In the genomic region with DNA sequence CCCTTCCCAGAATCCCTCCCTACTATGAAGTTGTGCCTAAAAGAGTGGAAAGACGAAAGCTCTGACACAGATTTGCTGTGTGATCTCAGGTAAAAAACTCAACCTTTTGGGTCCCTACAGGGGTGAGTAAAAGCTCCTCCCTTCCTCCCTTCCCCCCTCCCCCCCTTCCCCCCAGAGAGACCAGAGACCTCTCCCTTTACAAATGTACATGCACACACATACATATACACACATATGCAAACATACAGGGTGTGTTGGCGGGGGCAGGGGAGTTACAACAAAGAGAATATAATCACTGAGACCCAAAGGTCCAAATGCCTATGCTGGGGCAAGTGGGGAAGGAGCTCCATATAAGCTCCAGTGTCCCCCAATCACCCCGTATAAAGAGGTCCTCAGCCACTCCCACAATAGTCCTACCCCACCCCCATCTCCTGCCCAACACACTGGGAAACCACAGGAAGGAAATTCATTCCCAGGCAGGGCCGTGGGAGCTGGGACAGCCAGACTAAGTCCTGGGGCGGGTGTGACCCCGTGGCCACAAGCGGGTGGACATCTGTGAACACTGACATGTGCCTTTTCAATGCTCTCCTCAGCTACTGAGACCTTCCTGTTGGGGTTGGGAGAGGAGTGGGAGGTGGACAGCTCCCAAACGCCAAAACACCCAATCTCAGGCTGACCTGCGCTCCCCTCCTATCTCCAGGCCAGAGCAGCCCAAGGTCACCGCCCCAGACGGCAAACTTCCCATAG, we compare ENCODE assay signal across 8 cellular contexts. TPM values are rescaled to one million over a fixed set of nuclear protein-coding genes. Genes with fewer than 3 reads are reported as not detected.
A peak's percentile ranks its signal among the peaks of the same experiment; 100 is the strongest.
DNase-seq lines count a peak whose midpoint lies in the region; ATAC-seq, FAIRE-seq and TF ChIP-seq lines count a peak whose summit lies in the region.

No MANE protein-coding gene starts in this region.

- FAIRE-seq in endothelial cell of umbilical vein (lab: Jason Lieb, UNC), result peak; percentile 98

- no peak for ATAC-seq in naive thymus-derived CD4-positive, alpha-beta T cell

- TF ChIP-seq CTCF in Peyer's patch (IDR thresholded peaks at IDR 0.05), result no peak
- no peak for TF ChIP-seq CTCF in endothelial cell of umbilical vein (IDR thresholded peaks at IDR 0.05; ENCODE audit: extremely low read depth in 1 of 2, insufficient read depth in 1 of 2, low read depth in 1 of 2, low read length in 2 of 2)

- peak overlapping the region; percentile 43 for H3K4me2 ChIP-seq in endothelial cell of umbilical vein (ENCODE audit: insufficient read depth, low read length)

- H3K4me1 Mint-ChIP-seq in naive thymus-derived CD4-positive, alpha-beta T cell, result peaks cover 52 to 77% (median 73%) of the 10 kb centered on the region in 7 donors

- no peaks in the 10 kb centered on the region for H3K9me1 ChIP-seq in endothelial cell of umbilical vein (replicated peaks; ENCODE audit: control insufficient read depth, extremely low read depth, insufficient read depth, low read length)

- H3K79me2 ChIP-seq in endothelial cell of umbilical vein (ENCODE audit: control insufficient read depth, insufficient read depth, low read length), result peaks cover 68% of the 10 kb centered on the region

- H3K27me3 Mint-ChIP-seq in naive thymus-derived CD4-positive, alpha-beta T cell, result no peaks in the 10 kb centered on the region

- peak overlapping the region; percentile 86 to 97 (median 92) for H3K4me3 Mint-ChIP-seq in naive thymus-derived CD4-positive, alpha-beta T cell

- H3K27ac ChIP-seq in Peyer's patch (peak overlapping the region; percentile 96 to 99 (median 98)), endothelial cell of umbilical vein (ENCODE audit: insufficient read depth, low read depth, low read length) (peak overlapping the region; percentile 65)
- H3K27ac ChIP-seq in naive thymus-derived CD4-positive, alpha-beta T cell (ENCODE audit: low read depth, low read length), result peak overlapping the region; percentile 99

- H3K36me3 ChIP-seq in Peyer's patch, result peaks cover 0 to 6% (median 0%) of the 10 kb centered on the region in 3 donors
- peaks cover 0 to 5% of the 10 kb centered on the region in 2 experiments for H3K36me3 ChIP-seq in endothelial cell of umbilical vein (ENCODE audit: control insufficient read depth in 2 of 2, extremely low read depth in 1 of 2, insufficient read depth in 2 of 2, low read length in 2 of 2)
- H3K36me3 ChIP-seq in naive thymus-derived CD4-positive, alpha-beta T cell (ENCODE audit: control insufficient read depth in 2 of 3, insufficient read depth in 3 of 3, low read length in 3 of 3), result peaks cover 0 to 6% (median 4%) of the 10 kb centered on the region in 3 experiments

- no peaks in the 10 kb centered on the region for H3K27me3 ChIP-seq in Peyer's patch
- H3K27me3 ChIP-seq in endothelial cell of umbilical vein (ENCODE audit: control insufficient read depth in 2 of 2, insufficient read depth in 2 of 2, low read length in 2 of 2), result no peaks in the 10 kb centered on the region
- H3K27me3 ChIP-seq in naive thymus-derived CD4-positive, alpha-beta T cell (ENCODE audit: control insufficient read depth in 2 of 2, insufficient read depth in 2 of 2, low read length in 2 of 2), result no peaks in the 10 kb centered on the region

- H3K36me3 Mint-ChIP-seq in naive thymus-derived CD4-positive, alpha-beta T cell, result peaks cover 4 to 17% (median 5%) of the 10 kb centered on the region in 5 donors

- H3K4me1 ChIP-seq in Peyer's patch (peaks cover 3 to 73% (median 62%) of the 10 kb centered on the region in 4 donors), endothelial cell of umbilical vein (ENCODE audit: control insufficient read depth, extremely low read depth, insufficient read depth, low read length) (peaks cover 52% of the 10 kb centered on the region)
- H3K4me1 ChIP-seq in naive thymus-derived CD4-positive, alpha-beta T cell (ENCODE audit: control insufficient read depth in 2 of 2, insufficient read depth in 2 of 2, low read length in 2 of 2), result peaks cover 74 to 75% of the 10 kb centered on the region in 2 donors

- no peaks in the 10 kb centered on the region for H4K20me1 ChIP-seq in endothelial cell of umbilical vein (replicated peaks; ENCODE audit: control insufficient read depth, extremely low read depth, insufficient read depth, low read length)

- dilution Hi-C loops in endothelial cell of umbilical vein (cut with MboI; ENCODE audit: extremely low pct_ligation_motif_present, low sequenced_read_pairs), result no loop called here

- peak overlapping the region; percentile 28 to 100 (median 91) for H3K27ac Mint-ChIP-seq in naive thymus-derived CD4-positive, alpha-beta T cell

- POLR2A ChIA-PET in endothelial cell of umbilical vein (lab: Charles Lee), result no interaction called here
- POLR2A ChIA-PET in naive thymus-derived CD4-positive, alpha-beta T cell (lab: Charles Lee), result interaction anchor here (0.5 to 14.4 kb wide), 8 partner anchors 10 to 102 kb away, joined by 3 to 256 read pairs (median 5); a partner anchor contains a TSS

- peak in 1 of 3 donors; percentile 53 for DNase-seq in Peyer's patch
- DNase-seq in endothelial cell of umbilical vein (ENCODE audit: low read depth, low spot score), result peak; percentile 86
- peak in 1 of 9 donors; percentile 5 for DNase-seq in naive thymus-derived CD4-positive, alpha-beta T cell
- no peak for DNase-seq in NCI-H748 treated with DMSO at 0.1 percent for 48 hours (lab: John Stamatoyannopoulos, UW)
- no peak for DNase-seq in DMS79 (lab: John Stamatoyannopoulos, UW)
- DNase-seq in ureter (ENCODE audit: low spot score), result no peak
- DNase-seq in effector CD8-positive, alpha-beta T cell (lab: John Stamatoyannopoulos, UW), result no peak

- intact Hi-C loops in endothelial cell of umbilical vein (cut with micrococcal nuclease), result loop anchor here (1.0 kb wide), 1 partner anchor 8 kb away; no protein-coding TSS in a partner anchor
- intact Hi-C loops in naive thymus-derived CD4-positive, alpha-beta T cell (cut with micrococcal nuclease), result no loop called here

- peak overlapping the region; percentile 84 for H3K9ac ChIP-seq in endothelial cell of umbilical vein (replicated peaks; ENCODE audit: extremely low read depth, insufficient read depth, low read length)

- CTCF ChIA-PET in endothelial cell of umbilical vein (lab: Charles Lee), result interaction anchor here (1.0 to 6.1 kb wide), 7 partner anchors 8 to 113 kb away, joined by 3 to 149 read pairs (median 4); no protein-coding TSS in a partner anchor
- CTCF ChIA-PET in naive thymus-derived CD4-positive, alpha-beta T cell (lab: Charles Lee), result interaction anchor here (1.0 to 5.0 kb wide), 6 partner anchors 8 to 129 kb away, joined by 3 to 39 read pairs (median 4); no protein-coding TSS in a partner anchor

- H3K4me3 ChIP-seq in GM08714 (ENCODE audit: low read length), result peak overlapping the region; percentile 92
- peak overlapping the region; percentile 94 to 99 (median 97) for H3K4me3 ChIP-seq in Peyer's patch
- peak overlapping the region; percentile 53 to 95 (median 84) for H3K4me3 ChIP-seq in endothelial cell of umbilical vein (replicated peaks in 1 of 3; ENCODE audit: insufficient read depth in 1 of 3, low read depth in 1 of 3, low read length in 3 of 3)
- peak overlapping the region; percentile 62 for H3K4me3 ChIP-seq in naive thymus-derived CD4-positive, alpha-beta T cell (ENCODE audit: low read length)

- no TSS peak for BruUV-seq in endothelial cell of umbilical vein (replicated peaks; lab: Mats Ljungman, UMichigan)

- H3K9me3 ChIP-seq in Peyer's patch, result no peaks in the 10 kb centered on the region
- H3K9me3 ChIP-seq in endothelial cell of umbilical vein (replicated peaks; ENCODE audit: control insufficient read depth, insufficient read depth, low read length), result no peaks in the 10 kb centered on the region
- H3K9me3 ChIP-seq in naive thymus-derived CD4-positive, alpha-beta T cell (ENCODE audit: control insufficient read depth in 2 of 3, low read length in 3 of 3), result no peaks in the 10 kb centered on the region

- no peak overlapping the region for H2AFZ ChIP-seq in endothelial cell of umbilical vein (ENCODE audit: low read depth, low read length)

- TF ChIP-seq POLR2A in Peyer's patch (IDR thresholded peaks at IDR 0.05), result peak in 1 of 2 donors; percentile 16
- peak; percentile 84 for TF ChIP-seq POLR2A in endothelial cell of umbilical vein (IDR thresholded peaks at IDR 0.05; ENCODE audit: low read depth, low read length)

- H3K9me3 Mint-ChIP-seq in naive thymus-derived CD4-positive, alpha-beta T cell, result peaks cover 0 to 1% (median 0%) of the 10 kb centered on the region in 11 donors

TF ChIP-seq in endothelial cell of umbilical vein, 7 proteins besides CTCF, POLR2A, EP300 and RAD21:
- TF ChIP-seq FOS (IDR thresholded peaks at IDR 0.05; ENCODE audit: borderline replicate concordance, insufficient read depth, low read length) (no peak), POLR2AphosphoS5 (IDR thresholded peaks at IDR 0.05; ENCODE audit: insufficient read depth, low read depth, low read length) (peak; percentile 81), MYC (IDR thresholded peaks at IDR 0.05; ENCODE audit: low read depth, low read length) (peak; percentile 54)
- TF ChIP-seq, protein P1, sequence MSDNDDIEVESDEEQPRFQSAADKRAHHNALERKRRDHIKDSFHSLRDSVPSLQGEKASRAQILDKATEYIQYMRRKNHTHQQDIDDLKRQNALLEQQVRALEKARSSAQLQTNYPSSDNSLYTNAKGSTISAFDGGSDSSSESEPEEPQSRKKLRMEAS (IDR thresholded peaks at IDR 0.05; ENCODE audit: insufficient read depth, insufficient read length), result peak; percentile 50
TF ChIP-seq in endothelial cell of umbilical vein: peak in this region for 3.

RNA-seq across cellular contexts. Expression of a gene that starts 2.0 kb away (rescaled TPM):
- 10 to 100 TPM; 46.8 to 97.4 (median 64.1) TPM for total RNA-seq in Peyer's patch
- total RNA-seq in endothelial cell of umbilical vein, result 52.2 and 57.3 TPM in 2 replicates
- 45.4 and 55.6 TPM in 2 replicates for polyA plus RNA-seq in endothelial cell of umbilical vein
- 22.7 and 25.9 TPM in 2 replicates for polyA plus RNA-seq in endothelial cell of umbilical vein (2011; cell fraction: cytosol; rRNA removed)
- 46.5 and 51.0 TPM in 2 replicates for polyA plus RNA-seq in endothelial cell of umbilical vein (2011; cell fraction: nucleus; rRNA removed)
- 22.7 and 25.8 TPM in 2 replicates for polyA plus RNA-seq in endothelial cell of umbilical vein (2012)
- polyA minus RNA-seq in endothelial cell of umbilical vein, result 21.9 and 28.3 TPM in 2 replicates
- polyA minus RNA-seq in endothelial cell of umbilical vein (2011; cell fraction: cytosol; rRNA and poly(A)+ RNA removed), result 18.9 TPM
- polyA minus RNA-seq in endothelial cell of umbilical vein (2011; cell fraction: nucleus; rRNA and poly(A)+ RNA removed), result 22.6 and 32.7 TPM in 2 replicates
- total RNA-seq in naive thymus-derived CD4-positive, alpha-beta T cell, result 100 to 1,000 TPM in 2 of 5 experiments, 10 to 100 TPM in 3; 48.1 to 190 (median 67.7) TPM
- polyA plus RNA-seq in naive thymus-derived CD4-positive, alpha-beta T cell, result 10 to 100 TPM in 1 of 2 donors, 1 to 10 TPM in 1; 4.5 to 10.0 TPM
- 55.3 TPM for total RNA-seq in ureter
